ENCODE assay signal across 2 cellular contexts in the genomic region with DNA sequence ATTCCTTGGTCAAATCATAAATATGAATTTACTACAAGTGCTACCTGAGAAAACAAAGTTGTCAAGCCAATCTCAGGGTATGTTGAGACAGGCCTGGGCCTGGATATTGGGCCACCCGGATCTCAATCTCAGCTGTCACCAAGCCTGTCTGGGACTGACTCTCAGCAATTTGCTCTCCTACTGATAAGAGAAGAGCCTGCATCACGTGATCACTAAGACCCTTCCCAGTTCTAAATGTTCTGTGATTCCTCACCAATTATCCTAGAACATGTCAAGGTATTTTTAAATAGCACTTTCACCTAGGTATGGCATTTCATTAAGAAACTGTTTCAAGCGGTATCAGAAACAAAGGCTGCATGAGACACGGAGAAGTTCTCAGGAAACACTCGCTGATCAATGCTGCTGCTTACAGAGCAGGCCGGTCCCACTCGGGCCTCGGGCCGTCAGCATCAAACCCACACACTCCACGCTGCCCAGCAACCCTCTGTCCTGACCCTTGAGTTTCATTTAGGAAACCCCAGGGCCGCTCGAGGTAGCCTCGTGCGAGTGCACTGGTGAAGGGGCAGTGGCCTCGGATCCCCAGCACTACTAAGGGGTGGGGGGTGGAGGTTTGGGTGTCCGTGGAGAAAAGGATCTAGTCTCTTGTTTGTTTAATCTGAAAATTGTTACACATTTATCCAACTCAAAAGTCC.
TF ChIP-seq lines count a peak whose summit lies in the region.

No MANE protein-coding gene starts in this region.

TF ChIP-seq in K562, 482 proteins besides CTCF, POLR2A, EP300 and RAD21 (continued from another document):
- TF ChIP-seq, protein P1, sequence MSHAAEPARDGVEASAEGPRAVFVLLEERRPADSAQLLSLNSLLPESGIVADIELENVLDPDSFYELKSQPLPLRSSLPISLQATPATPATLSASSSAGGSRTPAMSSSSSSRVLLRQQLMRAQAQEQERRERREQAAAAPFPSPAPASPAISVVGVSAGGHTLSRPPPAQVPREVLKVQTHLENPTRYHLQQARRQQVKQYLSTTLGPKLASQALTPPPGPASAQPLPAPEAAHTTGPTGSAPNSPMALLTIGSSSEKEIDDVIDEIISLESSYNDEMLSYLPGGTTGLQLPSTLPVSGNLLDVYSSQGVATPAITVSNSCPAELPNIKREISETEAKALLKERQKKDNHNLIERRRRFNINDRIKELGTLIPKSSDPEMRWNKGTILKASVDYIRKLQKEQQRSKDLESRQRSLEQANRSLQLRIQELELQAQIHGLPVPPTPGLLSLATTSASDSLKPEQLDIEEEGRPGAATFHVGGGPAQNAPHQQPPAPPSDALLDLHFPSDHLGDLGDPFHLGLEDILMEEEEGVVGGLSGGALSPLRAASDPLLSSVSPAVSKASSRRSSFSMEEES (CRISPR knock-in tag; IDR thresholded peaks at IDR 0.05): peak; percentile 88
- no peak for TF ChIP-seq RHOXF2B (CRISPR knock-in tag; conservative IDR thresholded peaks at IDR 0.05)
- no peak for TF ChIP-seq NCOR1 (IDR thresholded peaks at IDR 0.05)
- TF ChIP-seq, protein P2, sequence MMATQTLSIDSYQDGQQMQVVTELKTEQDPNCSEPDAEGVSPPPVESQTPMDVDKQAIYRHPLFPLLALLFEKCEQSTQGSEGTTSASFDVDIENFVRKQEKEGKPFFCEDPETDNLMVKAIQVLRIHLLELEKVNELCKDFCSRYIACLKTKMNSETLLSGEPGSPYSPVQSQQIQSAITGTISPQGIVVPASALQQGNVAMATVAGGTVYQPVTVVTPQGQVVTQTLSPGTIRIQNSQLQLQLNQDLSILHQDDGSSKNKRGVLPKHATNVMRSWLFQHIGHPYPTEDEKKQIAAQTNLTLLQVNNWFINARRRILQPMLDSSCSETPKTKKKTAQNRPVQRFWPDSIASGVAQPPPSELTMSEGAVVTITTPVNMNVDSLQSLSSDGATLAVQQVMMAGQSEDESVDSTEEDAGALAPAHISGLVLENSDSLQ (IDR thresholded peaks at IDR 0.05): no peak
- 0 out of 2 replicates have a peak, but pooled peaks have one; percentile 55 for TF ChIP-seq TOE1 (IDR thresholded peaks at IDR 0.05; ENCODE audit: borderline replicate concordance)
- TF ChIP-seq TOE1 (CRISPR knock-in tag; IDR thresholded peaks at IDR 0.05; ENCODE audit: borderline replicate concordance, low read depth): no peak
- TF ChIP-seq RAD51 (IDR thresholded peaks at IDR 0.05; ENCODE audit: borderline replicate concordance, low read depth): peak; percentile 68
- TF ChIP-seq, protein P3, sequence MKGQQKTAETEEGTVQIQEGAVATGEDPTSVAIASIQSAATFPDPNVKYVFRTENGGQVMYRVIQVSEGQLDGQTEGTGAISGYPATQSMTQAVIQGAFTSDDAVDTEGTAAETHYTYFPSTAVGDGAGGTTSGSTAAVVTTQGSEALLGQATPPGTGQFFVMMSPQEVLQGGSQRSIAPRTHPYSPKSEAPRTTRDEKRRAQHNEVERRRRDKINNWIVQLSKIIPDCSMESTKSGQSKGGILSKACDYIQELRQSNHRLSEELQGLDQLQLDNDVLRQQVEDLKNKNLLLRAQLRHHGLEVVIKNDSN (CRISPR knock-in tag; IDR thresholded peaks at IDR 0.05): 0 out of 2 replicates have a peak, but pooled peaks have one; percentile 20
- TF ChIP-seq ZKSCAN8 (CRISPR knock-in tag; IDR thresholded peaks at IDR 0.05): 0 out of 2 replicates have a peak, but pooled peaks have one; percentile 22
- TF ChIP-seq, protein P4, sequence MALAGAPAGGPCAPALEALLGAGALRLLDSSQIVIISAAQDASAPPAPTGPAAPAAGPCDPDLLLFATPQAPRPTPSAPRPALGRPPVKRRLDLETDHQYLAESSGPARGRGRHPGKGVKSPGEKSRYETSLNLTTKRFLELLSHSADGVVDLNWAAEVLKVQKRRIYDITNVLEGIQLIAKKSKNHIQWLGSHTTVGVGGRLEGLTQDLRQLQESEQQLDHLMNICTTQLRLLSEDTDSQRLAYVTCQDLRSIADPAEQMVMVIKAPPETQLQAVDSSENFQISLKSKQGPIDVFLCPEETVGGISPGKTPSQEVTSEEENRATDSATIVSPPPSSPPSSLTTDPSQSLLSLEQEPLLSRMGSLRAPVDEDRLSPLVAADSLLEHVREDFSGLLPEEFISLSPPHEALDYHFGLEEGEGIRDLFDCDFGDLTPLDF (CRISPR knock-in tag; IDR thresholded peaks at IDR 0.05): no peak
- TF ChIP-seq, protein P5, sequence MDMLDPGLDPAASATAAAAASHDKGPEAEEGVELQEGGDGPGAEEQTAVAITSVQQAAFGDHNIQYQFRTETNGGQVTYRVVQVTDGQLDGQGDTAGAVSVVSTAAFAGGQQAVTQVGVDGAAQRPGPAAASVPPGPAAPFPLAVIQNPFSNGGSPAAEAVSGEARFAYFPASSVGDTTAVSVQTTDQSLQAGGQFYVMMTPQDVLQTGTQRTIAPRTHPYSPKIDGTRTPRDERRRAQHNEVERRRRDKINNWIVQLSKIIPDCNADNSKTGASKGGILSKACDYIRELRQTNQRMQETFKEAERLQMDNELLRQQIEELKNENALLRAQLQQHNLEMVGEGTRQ (CRISPR knock-in tag; IDR thresholded peaks at IDR 0.05): peak; percentile 30

TF ChIP-seq in liver, 16 proteins besides CTCF, POLR2A, EP300 and RAD21:
- TF ChIP-seq, protein P6, sequence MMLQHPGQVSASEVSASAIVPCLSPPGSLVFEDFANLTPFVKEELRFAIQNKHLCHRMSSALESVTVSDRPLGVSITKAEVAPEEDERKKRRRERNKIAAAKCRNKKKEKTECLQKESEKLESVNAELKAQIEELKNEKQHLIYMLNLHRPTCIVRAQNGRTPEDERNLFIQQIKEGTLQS (IDR thresholded peaks at IDR 0.05): no peak
- TF ChIP-seq TAF1 (conservative IDR thresholded peaks at IDR 0.05): no peak
- no peak for TF ChIP-seq EGR1 (IDR thresholded peaks at IDR 0.05; ENCODE audit: low read depth in 2 of 2)
- no peak for TF ChIP-seq FOXA2 (IDR thresholded peaks at IDR 0.05)
- no peak for TF ChIP-seq RXRA (IDR thresholded peaks at IDR 0.05)
- TF ChIP-seq, protein P7, sequence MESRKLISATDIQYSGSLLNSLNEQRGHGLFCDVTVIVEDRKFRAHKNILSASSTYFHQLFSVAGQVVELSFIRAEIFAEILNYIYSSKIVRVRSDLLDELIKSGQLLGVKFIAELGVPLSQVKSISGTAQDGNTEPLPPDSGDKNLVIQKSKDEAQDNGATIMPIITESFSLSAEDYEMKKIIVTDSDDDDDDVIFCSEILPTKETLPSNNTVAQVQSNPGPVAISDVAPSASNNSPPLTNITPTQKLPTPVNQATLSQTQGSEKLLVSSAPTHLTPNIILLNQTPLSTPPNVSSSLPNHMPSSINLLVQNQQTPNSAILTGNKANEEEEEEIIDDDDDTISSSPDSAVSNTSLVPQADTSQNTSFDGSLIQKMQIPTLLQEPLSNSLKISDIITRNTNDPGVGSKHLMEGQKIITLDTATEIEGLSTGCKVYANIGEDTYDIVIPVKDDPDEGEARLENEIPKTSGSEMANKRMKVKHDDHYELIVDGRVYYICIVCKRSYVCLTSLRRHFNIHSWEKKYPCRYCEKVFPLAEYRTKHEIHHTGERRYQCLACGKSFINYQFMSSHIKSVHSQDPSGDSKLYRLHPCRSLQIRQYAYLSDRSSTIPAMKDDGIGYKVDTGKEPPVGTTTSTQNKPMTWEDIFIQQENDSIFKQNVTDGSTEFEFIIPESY (IDR thresholded peaks at IDR 0.05): no peak
- TF ChIP-seq, protein P8, sequence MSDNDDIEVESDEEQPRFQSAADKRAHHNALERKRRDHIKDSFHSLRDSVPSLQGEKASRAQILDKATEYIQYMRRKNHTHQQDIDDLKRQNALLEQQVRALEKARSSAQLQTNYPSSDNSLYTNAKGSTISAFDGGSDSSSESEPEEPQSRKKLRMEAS (IDR thresholded peaks at IDR 0.05): no peak
- TF ChIP-seq, protein P9, sequence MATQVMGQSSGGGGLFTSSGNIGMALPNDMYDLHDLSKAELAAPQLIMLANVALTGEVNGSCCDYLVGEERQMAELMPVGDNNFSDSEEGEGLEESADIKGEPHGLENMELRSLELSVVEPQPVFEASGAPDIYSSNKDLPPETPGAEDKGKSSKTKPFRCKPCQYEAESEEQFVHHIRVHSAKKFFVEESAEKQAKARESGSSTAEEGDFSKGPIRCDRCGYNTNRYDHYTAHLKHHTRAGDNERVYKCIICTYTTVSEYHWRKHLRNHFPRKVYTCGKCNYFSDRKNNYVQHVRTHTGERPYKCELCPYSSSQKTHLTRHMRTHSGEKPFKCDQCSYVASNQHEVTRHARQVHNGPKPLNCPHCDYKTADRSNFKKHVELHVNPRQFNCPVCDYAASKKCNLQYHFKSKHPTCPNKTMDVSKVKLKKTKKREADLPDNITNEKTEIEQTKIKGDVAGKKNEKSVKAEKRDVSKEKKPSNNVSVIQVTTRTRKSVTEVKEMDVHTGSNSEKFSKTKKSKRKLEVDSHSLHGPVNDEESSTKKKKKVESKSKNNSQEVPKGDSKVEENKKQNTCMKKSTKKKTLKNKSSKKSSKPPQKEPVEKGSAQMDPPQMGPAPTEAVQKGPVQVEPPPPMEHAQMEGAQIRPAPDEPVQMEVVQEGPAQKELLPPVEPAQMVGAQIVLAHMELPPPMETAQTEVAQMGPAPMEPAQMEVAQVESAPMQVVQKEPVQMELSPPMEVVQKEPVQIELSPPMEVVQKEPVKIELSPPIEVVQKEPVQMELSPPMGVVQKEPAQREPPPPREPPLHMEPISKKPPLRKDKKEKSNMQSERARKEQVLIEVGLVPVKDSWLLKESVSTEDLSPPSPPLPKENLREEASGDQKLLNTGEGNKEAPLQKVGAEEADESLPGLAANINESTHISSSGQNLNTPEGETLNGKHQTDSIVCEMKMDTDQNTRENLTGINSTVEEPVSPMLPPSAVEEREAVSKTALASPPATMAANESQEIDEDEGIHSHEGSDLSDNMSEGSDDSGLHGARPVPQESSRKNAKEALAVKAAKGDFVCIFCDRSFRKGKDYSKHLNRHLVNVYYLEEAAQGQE (IDR thresholded peaks at IDR 0.05): no peak
